In the genomic region with DNA sequence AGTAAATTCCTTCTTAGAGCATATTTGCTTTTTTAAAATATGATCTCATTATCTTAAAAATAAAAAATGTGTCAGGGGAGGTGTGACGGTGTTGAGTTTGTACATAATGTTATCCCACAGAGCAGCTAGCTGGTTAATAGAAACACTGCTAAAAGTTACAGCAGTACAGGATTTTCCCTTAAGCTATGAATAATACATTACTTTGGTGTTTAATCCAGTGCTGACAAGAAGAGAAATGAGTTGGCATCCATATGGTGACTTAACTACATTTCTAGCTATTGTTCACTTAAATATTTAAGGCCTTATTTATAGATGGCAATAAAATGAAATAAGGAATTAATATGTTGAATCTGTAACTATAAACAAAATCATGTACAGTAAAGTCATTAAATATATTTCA, we compare ENCODE assay signal across 25 cellular contexts.
"Had no signal": no experiment of that assay in that cellular context is flagged by ENCODE, and none has a peak within 500 bp of the region (broad histone marks: within the 10 kb centered on the region; RNA-seq: fewer than 3 reads in every experiment).

No MANE protein-coding gene starts in this region.

- H3K4me3 Mint-ChIP-seq: naive thymus-derived CD4-positive, alpha-beta T cell; nephron; neural progenitor cell; type B pancreatic cell had no signal

- H3K27ac Mint-ChIP-seq: naive thymus-derived CD4-positive, alpha-beta T cell; nephron; neural progenitor cell; progenitor cell of endocrine pancreas; type B pancreatic cell had no signal

- H3K27me3 ChIP-seq: gastrocnemius medialis, left lung, neural progenitor cell, right lobe of liver, stomach, testis, tibial artery had no signal

- H3K4me1 ChIP-seq: gastrocnemius medialis, left lung, neural progenitor cell, parathyroid adenoma, right lobe of liver, stomach, testis, tibial artery had no signal

- H3K36me3 ChIP-seq: gastrocnemius medialis, left lung, neural progenitor cell, right lobe of liver, stomach, tibial artery had no signal

- H3K9me3 ChIP-seq: gastrocnemius medialis, left lung, right lobe of liver, testis, tibial artery had no signal

- DNase-seq: dermis blood vessel endothelial cell; effector memory CD4-positive, alpha-beta T cell; erythroblast; gastrocnemius medialis; head of caudate nucleus; left cardiac atrium; left lung; mesendoderm; midbrain; naive thymus-derived CD4-positive, alpha-beta T cell; right lobe of liver; small intestine; stimulated activated CD4-positive, alpha-beta T cell treated with anti-CD3 and anti-CD28 coated beads, Interleukin-15, amount 100 ng/mL, for 24 hours; stimulated activated CD4-positive, alpha-beta T cell treated with anti-CD3 and anti-CD28 coated beads, Interleukin-2, amount 100 ng/mL, for 48 hours; stimulated activated CD8-positive, alpha-beta memory T cell treated with anti-CD3 and anti-CD28 coated beads, Interleukin-4, amount 100 ng/mL, for 48 hours; stimulated activated naive CD4-positive, alpha-beta T cell treated with Interleukin-2 at 50 U/mL for 16 hours; stomach; testis; tibial artery had no signal

- H3K9ac ChIP-seq: neural progenitor cell, parathyroid adenoma had no signal

- ATAC-seq: gastrocnemius medialis; left cardiac atrium; left lung; naive thymus-derived CD4-positive, alpha-beta T cell; right lobe of liver had no signal

- H3K36me3 Mint-ChIP-seq: naive thymus-derived CD4-positive, alpha-beta T cell; neural progenitor cell; type B pancreatic cell had no signal

- H3K9me3 Mint-ChIP-seq: nephron, type B pancreatic cell had no signal

- H3K4me1 Mint-ChIP-seq: naive thymus-derived CD4-positive, alpha-beta T cell; nephron had no signal

- H3K4me3 ChIP-seq: coronary artery, gastrocnemius medialis, left lung, neural progenitor cell, right lobe of liver, stomach, testis, tibial artery had no signal

- H3K27ac ChIP-seq: coronary artery, gastrocnemius medialis, left lung, neural progenitor cell, parathyroid adenoma, right lobe of liver, stomach, testis, tibial artery had no signal
